8 cellular contexts compared by ENCODE assay signal in the genomic region with DNA sequence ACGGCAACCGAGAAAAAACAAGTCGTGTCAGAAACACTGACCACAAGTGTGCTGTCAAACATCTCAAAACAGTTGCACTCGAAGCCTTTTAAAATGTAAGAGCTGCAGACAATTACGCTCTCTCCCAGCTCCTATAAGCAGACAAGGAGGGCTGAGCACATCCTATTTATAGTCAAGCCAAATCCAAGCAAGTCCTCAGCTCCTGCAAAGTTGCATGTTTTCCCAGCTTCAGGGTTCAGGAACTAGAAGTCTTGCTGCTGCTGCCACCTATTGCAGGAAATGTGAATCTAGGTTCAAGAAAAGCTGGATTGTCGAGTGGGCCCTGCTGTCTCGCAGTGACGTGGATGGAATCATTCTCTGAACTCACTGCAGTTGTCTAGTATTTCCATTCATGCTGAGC. TPM values are rescaled to one million over a fixed set of nuclear protein-coding genes. Genes with fewer than 3 reads are reported as not detected.
DNase-seq lines count a peak whose midpoint lies in the region; ATAC-seq and TF ChIP-seq lines count a peak whose summit lies in the region.

No MANE protein-coding gene starts in this region.

- TF ChIP-seq CTCF in PC-3 (conservative IDR thresholded peaks at IDR 0.05; ENCODE audit: low read depth, low read length) = peak; percentile 58
- TF ChIP-seq CTCF in fibroblast of villous mesenchyme (IDR thresholded peaks at IDR 0.05; ENCODE audit: insufficient read depth, low read depth, low read length) = peak; percentile 56
- peak in 3 of 4 experiments; percentile 12 to 36 (median 30) for TF ChIP-seq CTCF in sigmoid colon (IDR thresholded peaks at IDR 0.05)
- TF ChIP-seq CTCF in Peyer's patch (IDR thresholded peaks at IDR 0.05) = peak in 3 of 6 experiments; percentile 21 to 36 (median 24)

- H3K4me1 ChIP-seq in PC-3 (ENCODE audit: insufficient read depth, low read length) (no peaks in the 10 kb centered on the region), sigmoid colon (peaks cover 0 to 6% (median 3%) of the 10 kb centered on the region in 4 donors), Peyer's patch (no peaks in the 10 kb centered on the region)

- H3K36me3 ChIP-seq in PC-3 (ENCODE audit: low read depth, low read length) (no peaks in the 10 kb centered on the region), sigmoid colon (no peaks in the 10 kb centered on the region), Peyer's patch (no peaks in the 10 kb centered on the region)

- no peak for TF ChIP-seq EP300 in sigmoid colon (IDR thresholded peaks at IDR 0.05)

- no peak overlapping the region for H3K4me2 ChIP-seq in PC-3 (ENCODE audit: low read length)

- H3K9me3 ChIP-seq in PC-3 (ENCODE audit: low read length) = no peaks in the 10 kb centered on the region
- no peaks in the 10 kb centered on the region for H3K9me3 ChIP-seq in sigmoid colon
- H3K9me3 ChIP-seq in Peyer's patch = peaks cover 0 to 3% (median 0%) of the 10 kb centered on the region in 4 donors

- H3K4me3 ChIP-seq in PC-3 (ENCODE audit: low read length) (no peak overlapping the region), fibroblast of villous mesenchyme (ENCODE audit: low read depth, low read length) (no peak overlapping the region), sigmoid colon (no peak overlapping the region), Peyer's patch (no peak overlapping the region)

- TF ChIP-seq POLR2A in sigmoid colon (IDR thresholded peaks at IDR 0.05) (no peak), Peyer's patch (IDR thresholded peaks at IDR 0.05) (no peak)

- POLR2A ChIA-PET in PC-3 (lab: Charles Lee; ENCODE audit: unreplicated experiment) = no interaction called here

- H3F3A ChIP-seq in PC-3 (ENCODE audit: low read length, unreplicated experiment) = no peaks in the 10 kb centered on the region

- no peaks in the 10 kb centered on the region for H3K27me3 ChIP-seq in PC-3 (ENCODE audit: low read length)
- H3K27me3 ChIP-seq in sigmoid colon = no peaks in the 10 kb centered on the region
- H3K27me3 ChIP-seq in Peyer's patch = no peaks in the 10 kb centered on the region

- H3K79me2 ChIP-seq in PC-3 (ENCODE audit: low read length) = no peaks in the 10 kb centered on the region

- intact Hi-C loops in PC-3 (cut with micrococcal nuclease) (no loop called here), sigmoid colon (cut with DNase I) (loop anchor here (1.0 kb wide), 1 partner anchor 408 kb away; no protein-coding TSS in a partner anchor)

- no peak overlapping the region for H3K9ac ChIP-seq in PC-3 (ENCODE audit: low read length)

- H4K20me1 ChIP-seq in PC-3 (ENCODE audit: low read length) = no peaks in the 10 kb centered on the region

- no TSS peak for BruUV-seq in PC-3 (replicated peaks; lab: Mats Ljungman, UMichigan)

- ATAC-seq in PC-3 (peak; percentile 35; the same call in 1 of the 2 replicates), HG02623 (IDR thresholded peaks at IDR 0.05; ENCODE audit: unreplicated experiment) (no peak), HG02678 (IDR thresholded peaks at IDR 0.05; ENCODE audit: unreplicated experiment) (no peak)

- H3K27ac ChIP-seq in PC-3 (ENCODE audit: low read length) (no peak overlapping the region), sigmoid colon (peak overlapping the region in 1 of 4 donors; percentile 2), Peyer's patch (no peak overlapping the region)

- H3K9me2 ChIP-seq in PC-3 (replicated peaks; ENCODE audit: low read length) = no peaks in the 10 kb centered on the region

- CTCF ChIA-PET in PC-3 (lab: Charles Lee) = interaction anchor here (0.6 to 1.1 kb wide), 2 partner anchors 19 to 72 kb away, joined by 3 read pairs; no protein-coding TSS in a partner anchor

- peak; percentile 37 for DNase-seq in DMS 273 (lab: John Stamatoyannopoulos, UW; ENCODE audit: unreplicated experiment)
- DNase-seq in DMS 273 treated with DMSO at 0.1 percent for 48 hours (lab: John Stamatoyannopoulos, UW) = no peak
- peak; percentile 41 for DNase-seq in PC-3
- DNase-seq in fibroblast of villous mesenchyme (ENCODE audit: low read depth) = peak; percentile 58
- DNase-seq in sigmoid colon = no peak
- no peak for DNase-seq in Peyer's patch

- WGBS in sigmoid colon, 2 donors = 72 to 80% methylated on average over 8 of the region's 8 CpGs

- no peak overlapping the region for H2AFZ ChIP-seq in PC-3 (ENCODE audit: low read length)

RNA-seq across cellular contexts. Expression of gene EFCAB6, which starts 15.5 kb away (rescaled TPM):
- total RNA-seq in PC-3 (2014; rRNA removed) (0.07 and 1.2 TPM in 2 replicates), fibroblast of villous mesenchyme (0.32 and 0.86 TPM in 2 replicates), sigmoid colon (1 to 10 TPM; 1.8 to 5.7 (median 3.5) TPM), Peyer's patch (1 to 10 TPM in 1 of 4 donors, under 1 TPM in 2, not detected in 1; 0.35 to 4.4 (median 0.94) TPM)
- polyA plus RNA-seq in sigmoid colon = under 1 TPM; 0.45 to 0.60 (median 0.46) TPM

Comparison
In these comparisons a context has a peak if more than half of its experiments do, and no peak if none do; other contexts are left out.
1. DNase-seq: peak in DMS 273 (single experiment), PC-3 (single experiment) and fibroblast of villous mesenchyme (single experiment); none in DMS 273 treated with DMSO at 0.1 percent for 48 hours (single experiment), sigmoid colon (single experiment) and Peyer's patch (0 of 3).